ENCODE assay signal across 22 cellular contexts in the genomic region with DNA sequence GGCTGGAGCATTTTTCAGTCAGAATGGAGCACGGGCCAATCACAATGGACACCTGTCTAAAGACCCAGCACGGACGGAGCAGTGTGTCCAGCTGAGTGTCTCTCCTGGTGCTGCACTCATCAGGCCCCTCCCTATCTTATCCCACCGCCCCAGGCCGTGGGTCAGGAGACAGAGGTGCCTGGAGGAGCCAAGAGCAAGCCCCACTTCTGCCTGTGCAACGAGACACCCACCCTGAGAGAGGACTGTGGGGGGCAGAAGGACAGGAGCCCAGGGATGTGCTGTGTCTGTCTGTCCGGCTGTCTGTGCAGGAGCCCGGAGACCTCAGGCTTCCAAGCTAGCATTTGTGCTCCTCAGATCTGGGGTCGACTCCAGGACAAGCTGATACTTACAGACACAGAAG.
A peak's percentile ranks its signal among the peaks of the same experiment; 100 is the strongest.
DNase-seq lines count a peak whose midpoint lies in the region; ATAC-seq, FAIRE-seq and TF ChIP-seq lines count a peak whose summit lies in the region.
"Had no signal": no experiment of that assay in that cellular context is flagged by ENCODE, and none has a peak within 500 bp of the region (broad histone marks: within the 10 kb centered on the region; RNA-seq: fewer than 3 reads in every experiment).

No MANE protein-coding gene starts in this region.

- H3K4me3 Mint-ChIP-seq in brain = no peak overlapping the region
- H3K4me3 Mint-ChIP-seq: CD4-positive, alpha-beta memory T cell; GM23338 had no signal

- no peak overlapping the region for H3K4ac ChIP-seq in mesenchymal stem cell (ENCODE audit: low read depth in 1 of 2, low read length in 2 of 2)

- no peak overlapping the region for H3K14ac ChIP-seq in mesenchymal stem cell (ENCODE audit: low read length in 2 of 2)

- no peak overlapping the region for H4K91ac ChIP-seq in mesenchymal stem cell (ENCODE audit: low read length)

- intact Hi-C loops in kidney (cut with DNase I) = no loop called here
- intact Hi-C loops in ovary (cut with DNase I) = loop anchor here in 2 of 4 donors (5.0 kb wide), 1 partner anchor 329 kb away; no protein-coding TSS in a partner anchor

- TF ChIP-seq CTCF in brain (conservative IDR thresholded peaks at IDR 0.05) (no peak), kidney (IDR thresholded peaks at IDR 0.05; ENCODE audit: borderline replicate concordance, extremely low read depth, insufficient read depth) (no peak), ovary (IDR thresholded peaks at IDR 0.05) (no peak)

- H2BK12ac ChIP-seq in mesenchymal stem cell (ENCODE audit: low read length in 2 of 2) = no peak overlapping the region

- peak overlapping the region in 4 of 5 experiments; percentile 47 to 93 (median 92) for H3K27ac Mint-ChIP-seq in brain
- H3K27ac Mint-ChIP-seq: GM23338 had no signal

- H3K9ac ChIP-seq in kidney (ENCODE audit: low read length in 2 of 2) = no peak overlapping the region
- no peak overlapping the region for H3K9ac ChIP-seq in mesenchymal stem cell (ENCODE audit: low read length)

- TF ChIP-seq POLR2A in ovary (IDR thresholded peaks at IDR 0.05) = no peak

- FAIRE-seq in kidney (lab: Jason Lieb, UNC) = no peak
- FAIRE-seq: HepG2, RCC 7860 had no signal

- no peak overlapping the region for H3K4me2 ChIP-seq in mesenchymal stem cell (ENCODE audit: low read length, poor library complexity, severe bottlenecking)
- H3K4me2 ChIP-seq: GM23338 had no signal

- no peak overlapping the region for H3K4me3 ChIP-seq in H7 (ENCODE audit: insufficient read depth, low read depth, low read length)
- H3K4me3 ChIP-seq in kidney (ENCODE audit: low read length in 2 of 2) = no peak overlapping the region
- no peak overlapping the region for H3K4me3 ChIP-seq in ovary
- no peak overlapping the region for H3K4me3 ChIP-seq in mesenchymal stem cell (ENCODE audit: insufficient read depth in 1 of 2, low read depth in 1 of 2, low read length in 2 of 2)
- H3K4me3 ChIP-seq: GM23338, MG63, SJCRH30 had no signal

- no peak overlapping the region for H4K8ac ChIP-seq in mesenchymal stem cell (ENCODE audit: low read length)

- no peaks in the 10 kb centered on the region for H3K9me3 ChIP-seq in kidney (ENCODE audit: control insufficient read depth in 1 of 2, low read length in 2 of 2)
- no peaks in the 10 kb centered on the region for H3K9me3 ChIP-seq in ovary
- H3K9me3 ChIP-seq in mesenchymal stem cell (ENCODE audit: control insufficient read depth, low read length) = no peaks in the 10 kb centered on the region
- H3K9me3 ChIP-seq: MG63, SJCRH30 had no signal

- peaks cover 22% of the 10 kb centered on the region for H3K4me1 Mint-ChIP-seq in brain

- no peaks in the 10 kb centered on the region for H3K79me1 ChIP-seq in mesenchymal stem cell (replicated peaks; ENCODE audit: low read length, poor library complexity, severe bottlenecking)

- no peaks in the 10 kb centered on the region for H3K36me3 Mint-ChIP-seq in brain
- H3K36me3 Mint-ChIP-seq: CD4-positive, alpha-beta memory T cell had no signal

- H2AK5ac ChIP-seq in mesenchymal stem cell (ENCODE audit: low read length, severe bottlenecking) = no peak overlapping the region

- H2BK5ac ChIP-seq in mesenchymal stem cell (ENCODE audit: low read depth, low read length, poor library complexity, severe bottlenecking) = no peak overlapping the region

- H3K27me3 ChIP-seq in H7 (ENCODE audit: control insufficient read depth, insufficient read depth, low read length) (0 out of 2 replicates have a peak, but pooled peaks cover 2% of the 10 kb centered on the region), ovary (no peaks in the 10 kb centered on the region), mesenchymal stem cell (ENCODE audit: control insufficient read depth in 1 of 2, insufficient read depth in 1 of 2, low read length in 2 of 2) (peaks cover 4 to 35% of the 10 kb centered on the region in 2 experiments)
- H3K27me3 ChIP-seq: MG63, SJCRH30 had no signal

- H3K36me3 ChIP-seq in H7 (replicated peaks; ENCODE audit: control insufficient read depth, insufficient read depth, low read length) (no peaks in the 10 kb centered on the region), kidney (ENCODE audit: control insufficient read depth in 1 of 2, insufficient read depth in 2 of 2, low read length in 2 of 2) (no peaks in the 10 kb centered on the region), ovary (no peaks in the 10 kb centered on the region), mesenchymal stem cell (ENCODE audit: control insufficient read depth in 1 of 2, insufficient read depth in 2 of 2, low read depth in 1 of 2, low read length in 2 of 2) (no peaks in the 10 kb centered on the region)
- H3K36me3 ChIP-seq: MG63, SJCRH30 had no signal

- no peak overlapping the region for H2BK120ac ChIP-seq in mesenchymal stem cell (ENCODE audit: low read depth, low read length)

- ATAC-seq in GM18858 (IDR thresholded peaks at IDR 0.05; ENCODE audit: unreplicated experiment) = no peak

- no peak overlapping the region for H2AFZ ChIP-seq in mesenchymal stem cell (ENCODE audit: low read depth, low read length)
- H2AFZ ChIP-seq: GM23338 had no signal

- H3K27ac ChIP-seq in kidney (ENCODE audit: low read depth in 2 of 2, low read length in 2 of 2) (no peak overlapping the region), ovary (no peak overlapping the region), mesenchymal stem cell (ENCODE audit: low read length, poor library complexity, severe bottlenecking) (no peak overlapping the region)
- H3K27ac ChIP-seq: SJCRH30 had no signal

- H2BK15ac ChIP-seq in mesenchymal stem cell (ENCODE audit: low read depth, poor library complexity, severe bottlenecking) = no peak overlapping the region

- peak; percentile 31 for DNase-seq in H7
- peak; percentile 40 for DNase-seq in kidney
- DNase-seq in HT-29 (ENCODE audit: low spot score) = no peak
- DNase-seq in ovary = no peak
- DNase-seq in mesenchymal stem cell = no peak
- DNase-seq: CD4-positive, alpha-beta memory T cell; COR-L47; EL; GDM1; KBM-7; MG63; NCI-H1105 treated with DMSO at 0.1 percent for 48 hours; NCI-H146; NCI-H2029; NCI-H446; NCI-H774; SJCRH30 had no signal

- H3K23ac ChIP-seq in mesenchymal stem cell (ENCODE audit: low read length in 2 of 2) = no peak overlapping the region

- H3K27me3 Mint-ChIP-seq in brain = peaks cover 7% of the 10 kb centered on the region

- 67 to 75% (median 73%) methylated on average over 9 of the region's 9 CpGs for WGBS in ovary, 3 donors
- WGBS in mesenchymal stem cell = 82% methylated on average over 8 of the region's 9 CpGs

- H3K9me3 Mint-ChIP-seq in brain = peaks cover 0 to 3% (median 0%) of the 10 kb centered on the region in 5 experiments

- H3K18ac ChIP-seq in mesenchymal stem cell (ENCODE audit: low read depth in 1 of 2, low read length in 2 of 2) = no peak overlapping the region

- H3K4me1 ChIP-seq in kidney (ENCODE audit: control insufficient read depth in 1 of 2, insufficient read depth in 1 of 2, low read depth in 1 of 2, low read length in 2 of 2) (no peaks in the 10 kb centered on the region), ovary (ENCODE audit: insufficient read depth) (peaks cover 1% of the 10 kb centered on the region), mesenchymal stem cell (ENCODE audit: control insufficient read depth, insufficient read depth, low read depth, low read length) (no peaks in the 10 kb centered on the region)
- H3K4me1 ChIP-seq: SJCRH30 had no signal

- TF ChIP-seq EP300 in ovary (IDR thresholded peaks at IDR 0.05) = no peak

Comparison
In these comparisons a context has a peak if more than half of its experiments do, and no peak if none do; other contexts are left out.
1. DNase-seq: peak in H7 (single experiment) and kidney (single experiment); none in HT-29 (single experiment), ovary (0 of 5) and mesenchymal stem cell (single experiment).